Comparison of ENCODE assay signal across 18 cellular contexts in the genomic region with DNA sequence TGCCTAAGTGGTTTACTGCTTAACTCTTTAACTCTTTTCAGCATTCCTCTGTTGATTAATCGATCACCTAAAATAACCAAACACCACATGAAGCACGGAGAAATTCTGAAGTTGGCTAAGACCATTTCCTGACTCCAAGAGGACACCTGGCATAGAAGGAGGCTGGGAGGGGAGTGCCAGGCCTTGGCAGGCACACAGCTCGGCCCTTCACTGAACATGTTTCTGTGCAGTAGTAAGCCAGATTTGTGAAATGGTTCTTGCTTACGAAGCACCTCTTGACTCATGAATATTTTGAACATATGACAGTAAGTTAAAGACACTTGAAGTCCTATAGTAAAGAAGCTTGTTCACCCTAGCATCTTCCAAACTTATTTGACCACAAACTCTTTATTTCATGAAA.
DNase-seq lines count a peak whose midpoint lies in the region; ATAC-seq and TF ChIP-seq lines count a peak whose summit lies in the region.
"Had no signal": no experiment of that assay in that cellular context is flagged by ENCODE, and none has a peak within 500 bp of the region (broad histone marks: within the 10 kb centered on the region; RNA-seq: fewer than 3 reads in every experiment).

No MANE protein-coding gene starts in this region.

- no peaks in the 10 kb centered on the region for H3K36me3 ChIP-seq in psoas muscle (ENCODE audit: insufficient read depth in 1 of 2, low read depth in 1 of 2)

- no peak for TF ChIP-seq CTCF in epithelial cell of esophagus (IDR thresholded peaks at IDR 0.05; ENCODE audit: insufficient read depth, low read depth, low read length, missing control alignments)
- no peak for TF ChIP-seq CTCF in psoas muscle (IDR thresholded peaks at IDR 0.05)

- peak; percentile 13 for DNase-seq in RPMI8226
- peak; percentile 18 for DNase-seq in epithelial cell of esophagus (ENCODE audit: low read depth)
- no peak for DNase-seq in psoas muscle
- DNase-seq in Right ventricle myocardium superior = no peak
- no peak for DNase-seq in DMS 273 treated with DMSO at 0.1 percent for 48 hours (lab: John Stamatoyannopoulos, UW)
- DNase-seq in HUDEP-2 (lab: John Stamatoyannopoulos, UW; ENCODE audit: unreplicated experiment in 76 of 76) = no peak
- DNase-seq: AML-193; Caco-2; CD4-positive, alpha-beta T cell; DMS153; DMS79; GDM1; GOT3; H7; HFFc6 had no signal

- peaks cover 7% of the 10 kb centered on the region for H3K4me1 ChIP-seq in psoas muscle

- H3K4me3 ChIP-seq in epithelial cell of esophagus (ENCODE audit: low read length) (no peak overlapping the region), psoas muscle (no peak overlapping the region)

- H3K27me3 ChIP-seq in psoas muscle (ENCODE audit: insufficient read depth in 3 of 3, low read length in 2 of 3) = peaks cover 0 to 6% (median 0%) of the 10 kb centered on the region in 3 donors

- H3K27ac ChIP-seq in psoas muscle = no peak overlapping the region
- H3K27ac ChIP-seq: C4-2B had no signal

- intact Hi-C loops in psoas muscle (cut with DNase I) = no loop called here
- intact Hi-C loops in Right ventricle myocardium superior (cut with DNase I) = no loop called here

- H3K9me3 ChIP-seq in psoas muscle = no peaks in the 10 kb centered on the region

- WGBS in psoas muscle, 3 donors = 52 to 55% (median 54%) methylated on average over 4 of the region's 4 CpGs

- peak in 3 of 4 donors; percentile 32 to 57 (median 53) for ATAC-seq in psoas muscle
- no peak for ATAC-seq in Right ventricle myocardium superior (ENCODE audit: poor library complexity)
- ATAC-seq: HCT116, HepG2 had no signal

Comparison
In these comparisons a context has a peak if more than half of its experiments do, and no peak if none do; other contexts are left out.
1. DNase-seq: peak in RPMI8226 (single experiment) and epithelial cell of esophagus (single experiment); none in psoas muscle (0 of 2), Right ventricle myocardium superior (single experiment), DMS 273 treated with DMSO at 0.1 percent for 48 hours (single experiment) and HUDEP-2 (0 of 76).